In the genomic region with DNA sequence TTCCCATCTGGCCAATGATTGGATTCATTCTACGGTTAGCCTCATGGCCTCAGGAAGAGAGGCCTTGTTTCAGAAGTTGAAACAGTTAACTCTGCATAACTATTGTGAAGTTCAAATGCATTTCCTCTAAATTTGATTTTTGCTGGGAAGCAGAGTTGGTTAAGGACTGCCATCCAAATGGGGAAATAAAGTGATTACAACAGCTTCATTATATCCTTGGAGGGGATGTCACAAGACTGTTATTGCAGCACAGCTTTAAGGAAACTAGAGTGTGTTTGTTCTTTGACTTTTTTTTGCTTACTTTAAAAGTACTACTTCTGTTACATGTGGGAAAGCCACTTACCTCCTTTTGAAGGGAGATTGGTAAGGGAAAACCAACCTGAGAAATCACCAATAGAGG, we compare ENCODE assay signal across 11 cellular contexts.
A peak's percentile ranks its signal among the peaks of the same experiment; 100 is the strongest.
DNase-seq lines count a peak whose midpoint lies in the region; ATAC-seq, FAIRE-seq and TF ChIP-seq lines count a peak whose summit lies in the region.
"Had no signal": no experiment of that assay in that cellular context is flagged by ENCODE, and none has a peak within 500 bp of the region (broad histone marks: within the 10 kb centered on the region; RNA-seq: fewer than 3 reads in every experiment).

No MANE protein-coding gene starts in this region.

- no peak overlapping the region for H3K4me3 Mint-ChIP-seq in osteocyte (ENCODE audit: unreplicated experiment)

- FAIRE-seq in GM12892 (lab: Jason Lieb, UNC): no peak

- no peak for TF ChIP-seq POLR2A in GM12892 (IDR thresholded peaks at IDR 0.05; ENCODE audit: low read depth, low read length)

- no peaks in the 10 kb centered on the region for H3K9me3 Mint-ChIP-seq in osteocyte (ENCODE audit: unreplicated experiment)

- peak; percentile 59 for DNase-seq in AG10803 (ENCODE audit: low read depth)
- peak; percentile 75 for DNase-seq in NOMO-1 treated with DMSO at 0.1 percent for 48 hours (lab: John Stamatoyannopoulos, UW; ENCODE audit: unreplicated experiment)
- DNase-seq in fibroblast of mammary gland (ENCODE audit: low read depth): peak; percentile 54
- no peak for DNase-seq in osteocyte (ENCODE audit: extremely low spot score, unreplicated experiment)
- no peak for DNase-seq in GM12892 (ENCODE audit: insufficient read length)
- no peak for DNase-seq in NCI-H1694 treated with DMSO at 0.1 percent for 48 hours (lab: John Stamatoyannopoulos, UW)
- DNase-seq in activated naive CD4-positive, alpha-beta T cell treated with anti-CD3 and anti-CD28 coated beads, Interleukin-2, amount 50 U/mL, for 16 hours: no peak
- DNase-seq: activated naive CD4-positive, alpha-beta T cell treated with Interleukin-2 at 50 U/mL for 16 hours; mesendoderm; testis had no signal

- peak overlapping the region; percentile 6 for H3K27ac Mint-ChIP-seq in osteocyte (ENCODE audit: unreplicated experiment)

- no peak overlapping the region for H3K4me3 ChIP-seq in AG10803 (ENCODE audit: low read length)
- no peak overlapping the region for H3K4me3 ChIP-seq in fibroblast of mammary gland (ENCODE audit: control insufficient read depth, low read depth, low read length)
- H3K4me3 ChIP-seq: testis had no signal

- no peak for TF ChIP-seq CTCF in AG10803 (conservative IDR thresholded peaks at IDR 0.05; ENCODE audit: low read length)
- no peak for TF ChIP-seq CTCF in fibroblast of mammary gland (conservative IDR thresholded peaks at IDR 0.05; ENCODE audit: control insufficient read depth, insufficient read depth, low read depth, low read length)
- no peak for TF ChIP-seq CTCF in osteocyte (IDR thresholded peaks at IDR 0.05)

- no peaks in the 10 kb centered on the region for H3K27me3 Mint-ChIP-seq in osteocyte (ENCODE audit: unreplicated experiment)

- peaks cover 28% of the 10 kb centered on the region for H3K36me3 Mint-ChIP-seq in osteocyte (ENCODE audit: unreplicated experiment)

- peaks cover 64% of the 10 kb centered on the region for H3K4me1 Mint-ChIP-seq in osteocyte (ENCODE audit: unreplicated experiment)

- no peak for ATAC-seq in GM19463 (IDR thresholded peaks at IDR 0.05; ENCODE audit: unreplicated experiment)

Comparison
In these comparisons a context has a peak if more than half of its experiments do, and no peak if none do; other contexts are left out.
1. DNase-seq: peak in AG10803 (single experiment), NOMO-1 treated with DMSO at 0.1 percent for 48 hours (single experiment) and fibroblast of mammary gland (single experiment); none in osteocyte (single experiment), GM12892 (single experiment), NCI-H1694 treated with DMSO at 0.1 percent for 48 hours (single experiment) and activated naive CD4-positive, alpha-beta T cell treated with anti-CD3 and anti-CD28 coated beads, Interleukin-2, amount 50 U/mL, for 16 hours (single experiment).